Comparison of ENCODE assay signal across 1 cellular context in genomic region chr17:45246861-45247428, GRCh38.
TF ChIP-seq lines count a peak whose summit lies in the region.

No MANE protein-coding gene starts in this region.

TF ChIP-seq in HepG2, 621 proteins besides CTCF, POLR2A, EP300 and RAD21 (continued from another document and continues in another):
- no peak for TF ChIP-seq ZNF275 (CRISPR knock-in tag; IDR thresholded peaks at IDR 0.05; ENCODE audit: borderline replicate concordance)
- TF ChIP-seq SAFB2 (CRISPR knock-in tag; IDR thresholded peaks at IDR 0.05; ENCODE audit: borderline replicate concordance, low read depth), result no peak
- no peak for TF ChIP-seq CENPBD1 (CRISPR knock-in tag; IDR thresholded peaks at IDR 0.05; ENCODE audit: borderline replicate concordance, low read depth)
- no peak for TF ChIP-seq YY1 (IDR thresholded peaks at IDR 0.05; ENCODE audit: insufficient read depth, insufficient replicate concordance, low read depth, low read length)
- no peak for TF ChIP-seq ZFY (CRISPR knock-in tag; IDR thresholded peaks at IDR 0.05)
- TF ChIP-seq MEF2D (CRISPR knock-in tag; IDR thresholded peaks at IDR 0.05), result no peak
- no peak for TF ChIP-seq ZMYM2 (CRISPR knock-in tag; IDR thresholded peaks at IDR 0.05)
- no peak for TF ChIP-seq CHD4 (IDR thresholded peaks at IDR 0.05; ENCODE audit: borderline replicate concordance, low read length)
- TF ChIP-seq TRAFD1 (CRISPR knock-in tag; IDR thresholded peaks at IDR 0.05; ENCODE audit: borderline replicate concordance), result no peak
- no peak for TF ChIP-seq ZNF841 (CRISPR knock-in tag; IDR thresholded peaks at IDR 0.05; ENCODE audit: borderline replicate concordance)
- 0 out of 2 replicates have a peak, but pooled peaks have one; percentile 60 for TF ChIP-seq ZNF33B (CRISPR knock-in tag; IDR thresholded peaks at IDR 0.05)
- TF ChIP-seq THYN1 (CRISPR knock-in tag; IDR thresholded peaks at IDR 0.05; ENCODE audit: borderline replicate concordance, low read depth), result no peak
- TF ChIP-seq KLF11 (CRISPR knock-in tag; IDR thresholded peaks at IDR 0.05), result no peak
- no peak for TF ChIP-seq TFE3 (CRISPR knock-in tag; IDR thresholded peaks at IDR 0.05)
- TF ChIP-seq STAT5B (CRISPR knock-in tag; IDR thresholded peaks at IDR 0.05), result no peak
- no peak for TF ChIP-seq ZNF749 (CRISPR knock-in tag; IDR thresholded peaks at IDR 0.05; ENCODE audit: borderline replicate concordance)
- TF ChIP-seq TBL1XR1 (IDR thresholded peaks at IDR 0.05; ENCODE audit: borderline replicate concordance, low read length, partially characterized antibody), result no peak
- no peak for TF ChIP-seq ZNF17 (CRISPR knock-in tag; IDR thresholded peaks at IDR 0.05)
- TF ChIP-seq TEAD2 (CRISPR knock-in tag; IDR thresholded peaks at IDR 0.05), result no peak
- TF ChIP-seq EEA1 (CRISPR knock-in tag; IDR thresholded peaks at IDR 0.05; ENCODE audit: borderline replicate concordance), result no peak
- no peak for TF ChIP-seq POLR2AphosphoS5 (IDR thresholded peaks at IDR 0.05; ENCODE audit: low read depth, low read length)
- no peak for TF ChIP-seq HMG20B (CRISPR knock-in tag; conservative IDR thresholded peaks at IDR 0.05)
- TF ChIP-seq CENPX (CRISPR knock-in tag; IDR thresholded peaks at IDR 0.05), result no peak
- TF ChIP-seq ZNF142 (CRISPR knock-in tag; IDR thresholded peaks at IDR 0.05), result no peak
- TF ChIP-seq SMAD1 (CRISPR knock-in tag; IDR thresholded peaks at IDR 0.05; ENCODE audit: borderline replicate concordance, low read depth), result 0 out of 2 replicates have a peak, but pooled peaks have one; percentile 27
- TF ChIP-seq ZNF382 (CRISPR knock-in tag; IDR thresholded peaks at IDR 0.05; ENCODE audit: borderline replicate concordance), result no peak
- no peak for TF ChIP-seq PAXIP1 (CRISPR knock-in tag; conservative IDR thresholded peaks at IDR 0.05)
- TF ChIP-seq ZNF7 (CRISPR knock-in tag; IDR thresholded peaks at IDR 0.05), result no peak
- TF ChIP-seq, protein P1, sequence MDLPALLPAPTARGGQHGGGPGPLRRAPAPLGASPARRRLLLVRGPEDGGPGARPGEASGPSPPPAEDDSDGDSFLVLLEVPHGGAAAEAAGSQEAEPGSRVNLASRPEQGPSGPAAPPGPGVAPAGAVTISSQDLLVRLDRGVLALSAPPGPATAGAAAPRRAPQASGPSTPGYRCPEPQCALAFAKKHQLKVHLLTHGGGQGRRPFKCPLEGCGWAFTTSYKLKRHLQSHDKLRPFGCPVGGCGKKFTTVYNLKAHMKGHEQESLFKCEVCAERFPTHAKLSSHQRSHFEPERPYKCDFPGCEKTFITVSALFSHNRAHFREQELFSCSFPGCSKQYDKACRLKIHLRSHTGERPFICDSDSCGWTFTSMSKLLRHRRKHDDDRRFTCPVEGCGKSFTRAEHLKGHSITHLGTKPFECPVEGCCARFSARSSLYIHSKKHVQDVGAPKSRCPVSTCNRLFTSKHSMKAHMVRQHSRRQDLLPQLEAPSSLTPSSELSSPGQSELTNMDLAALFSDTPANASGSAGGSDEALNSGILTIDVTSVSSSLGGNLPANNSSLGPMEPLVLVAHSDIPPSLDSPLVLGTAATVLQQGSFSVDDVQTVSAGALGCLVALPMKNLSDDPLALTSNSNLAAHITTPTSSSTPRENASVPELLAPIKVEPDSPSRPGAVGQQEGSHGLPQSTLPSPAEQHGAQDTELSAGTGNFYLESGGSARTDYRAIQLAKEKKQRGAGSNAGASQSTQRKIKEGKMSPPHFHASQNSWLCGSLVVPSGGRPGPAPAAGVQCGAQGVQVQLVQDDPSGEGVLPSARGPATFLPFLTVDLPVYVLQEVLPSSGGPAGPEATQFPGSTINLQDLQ (CRISPR knock-in tag; IDR thresholded peaks at IDR 0.05), result no peak
- 0 out of 2 replicates have a peak, but pooled peaks have one; percentile 40 for TF ChIP-seq ZNF230 (CRISPR knock-in tag; IDR thresholded peaks at IDR 0.05)
- TF ChIP-seq TAF1 (CRISPR knock-in tag; IDR thresholded peaks at IDR 0.05), result no peak
- TF ChIP-seq NAIF1 (CRISPR knock-in tag; IDR thresholded peaks at IDR 0.05; ENCODE audit: borderline replicate concordance), result no peak
- TF ChIP-seq POGZ (CRISPR knock-in tag; IDR thresholded peaks at IDR 0.05), result no peak
- TF ChIP-seq ZNF709 (CRISPR knock-in tag; IDR thresholded peaks at IDR 0.05), result no peak
- no peak for TF ChIP-seq BRD4 (CRISPR knock-in tag; IDR thresholded peaks at IDR 0.05)
- TF ChIP-seq ZNF101 (CRISPR knock-in tag; IDR thresholded peaks at IDR 0.05; ENCODE audit: borderline replicate concordance, low read depth), result no peak
- TF ChIP-seq ZKSCAN8 (CRISPR knock-in tag; IDR thresholded peaks at IDR 0.05; ENCODE audit: borderline replicate concordance), result no peak
- TF ChIP-seq ZBTB42 (CRISPR knock-in tag; IDR thresholded peaks at IDR 0.05), result no peak; the same call in 1 of the 2 replicates
- peak; percentile 60 for TF ChIP-seq SRSF1 (optimal IDR thresholded peaks at IDR 0.05; ENCODE audit: low read depth, low read length)
- no peak for TF ChIP-seq SNAPC2 (CRISPR knock-in tag; IDR thresholded peaks at IDR 0.05)
- TF ChIP-seq, protein P2, sequence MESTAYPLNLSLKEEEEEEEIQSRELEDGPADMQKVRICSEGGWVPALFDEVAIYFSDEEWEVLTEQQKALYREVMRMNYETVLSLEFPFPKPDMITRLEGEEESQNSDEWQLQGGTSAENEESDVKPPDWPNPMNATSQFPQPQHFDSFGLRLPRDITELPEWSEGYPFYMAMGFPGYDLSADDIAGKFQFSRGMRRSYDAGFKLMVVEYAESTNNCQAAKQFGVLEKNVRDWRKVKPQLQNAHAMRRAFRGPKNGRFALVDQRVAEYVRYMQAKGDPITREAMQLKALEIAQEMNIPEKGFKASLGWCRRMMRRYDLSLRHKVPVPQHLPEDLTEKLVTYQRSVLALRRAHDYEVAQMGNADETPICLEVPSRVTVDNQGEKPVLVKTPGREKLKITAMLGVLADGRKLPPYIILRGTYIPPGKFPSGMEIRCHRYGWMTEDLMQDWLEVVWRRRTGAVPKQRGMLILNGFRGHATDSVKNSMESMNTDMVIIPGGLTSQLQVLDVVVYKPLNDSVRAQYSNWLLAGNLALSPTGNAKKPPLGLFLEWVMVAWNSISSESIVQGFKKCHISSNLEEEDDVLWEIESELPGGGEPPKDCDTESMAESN (CRISPR knock-in tag; conservative IDR thresholded peaks at IDR 0.05), result no peak
- TF ChIP-seq IRX3 (CRISPR knock-in tag; IDR thresholded peaks at IDR 0.05; ENCODE audit: borderline replicate concordance, low read depth), result no peak
- TF ChIP-seq ZNF790 (CRISPR knock-in tag; IDR thresholded peaks at IDR 0.05; ENCODE audit: borderline replicate concordance), result no peak
- no peak for TF ChIP-seq ZNF317 (CRISPR knock-in tag; IDR thresholded peaks at IDR 0.05)
- TF ChIP-seq, protein P3, sequence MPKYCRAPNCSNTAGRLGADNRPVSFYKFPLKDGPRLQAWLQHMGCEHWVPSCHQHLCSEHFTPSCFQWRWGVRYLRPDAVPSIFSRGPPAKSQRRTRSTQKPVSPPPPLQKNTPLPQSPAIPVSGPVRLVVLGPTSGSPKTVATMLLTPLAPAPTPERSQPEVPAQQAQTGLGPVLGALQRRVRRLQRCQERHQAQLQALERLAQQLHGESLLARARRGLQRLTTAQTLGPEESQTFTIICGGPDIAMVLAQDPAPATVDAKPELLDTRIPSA (CRISPR knock-in tag; IDR thresholded peaks at IDR 0.05; ENCODE audit: borderline replicate concordance), result no peak
- peak; percentile 18; the same call in 1 of the 2 replicates for TF ChIP-seq ZNF768 (CRISPR knock-in tag; IDR thresholded peaks at IDR 0.05)
